1 cellular context compared by ENCODE assay signal in genomic region chr9:113011911-113012381, GRCh38.
TF ChIP-seq lines count a peak whose summit lies in the region.

Gene ZNF883, minus strand, starts transcription at chr9:113012192.

TF ChIP-seq in K562, 482 proteins besides CTCF, POLR2A, EP300 and RAD21 (continued from another document and continues in another):
- TF ChIP-seq ZBTB11 (CRISPR knock-in tag; IDR thresholded peaks at IDR 0.05) (no peak), ATF3 (IDR thresholded peaks at IDR 0.05) (no peak), ATF3 (CRISPR knock-in tag; conservative IDR thresholded peaks at IDR 0.05) (no peak), SMARCE1 (IDR thresholded peaks at IDR 0.05) (no peak), ZNF583 (CRISPR knock-in tag; IDR thresholded peaks at IDR 0.05) (no peak), ZNF778 (CRISPR knock-in tag; IDR thresholded peaks at IDR 0.05) (no peak), ZBTB7A (IDR thresholded peaks at IDR 0.05; ENCODE audit: borderline replicate concordance, control insufficient read depth, low read depth, low read length) (no peak), ZNF830 (CRISPR knock-in tag; IDR thresholded peaks at IDR 0.05) (no peak), REST (CRISPR knock-in tag; IDR thresholded peaks at IDR 0.05; ENCODE audit: low read depth) (no peak), ARHGAP35 (IDR thresholded peaks at IDR 0.05; ENCODE audit: partially characterized antibody) (no peak), NEUROD1 (IDR thresholded peaks at IDR 0.05; ENCODE audit: borderline replicate concordance, low read depth, low read length, partially characterized antibody) (no peak), NCOA1 (IDR thresholded peaks at IDR 0.05; ENCODE audit: low read depth) (no peak), NUFIP1 (IDR thresholded peaks at IDR 0.05; ENCODE audit: partially characterized antibody) (no peak), CTBP1 (IDR thresholded peaks at IDR 0.05; ENCODE audit: borderline replicate concordance) (peak; percentile 42; the same call in 1 of the 2 replicates), PTTG1 (tag; IDR thresholded peaks at IDR 0.05; ENCODE audit: low read depth) (no peak), RBM15 (IDR thresholded peaks at IDR 0.05; ENCODE audit: insufficient read depth, low read length) (no peak), FOXJ2 (tag; IDR thresholded peaks at IDR 0.05) (no peak), ZNF274 (IDR thresholded peaks at IDR 0.05; ENCODE audit: borderline replicate concordance, low read depth, low read length) (no peak), TFE3 (CRISPR knock-in tag; IDR thresholded peaks at IDR 0.05) (no peak), RBBP5 (IDR thresholded peaks at IDR 0.05; ENCODE audit: borderline replicate concordance, insufficient read depth, low read length, poor library complexity, severe bottlenecking) (no peak)
- TF ChIP-seq, protein P1, sequence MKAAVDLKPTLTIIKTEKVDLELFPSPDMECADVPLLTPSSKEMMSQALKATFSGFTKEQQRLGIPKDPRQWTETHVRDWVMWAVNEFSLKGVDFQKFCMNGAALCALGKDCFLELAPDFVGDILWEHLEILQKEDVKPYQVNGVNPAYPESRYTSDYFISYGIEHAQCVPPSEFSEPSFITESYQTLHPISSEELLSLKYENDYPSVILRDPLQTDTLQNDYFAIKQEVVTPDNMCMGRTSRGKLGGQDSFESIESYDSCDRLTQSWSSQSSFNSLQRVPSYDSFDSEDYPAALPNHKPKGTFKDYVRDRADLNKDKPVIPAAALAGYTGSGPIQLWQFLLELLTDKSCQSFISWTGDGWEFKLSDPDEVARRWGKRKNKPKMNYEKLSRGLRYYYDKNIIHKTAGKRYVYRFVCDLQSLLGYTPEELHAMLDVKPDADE (conservative IDR thresholded peaks at IDR 0.05; ENCODE audit: control insufficient read depth, low read depth, low read length), result no peak; the same call in 1 of the 2 replicates
- TF ChIP-seq, protein P2, sequence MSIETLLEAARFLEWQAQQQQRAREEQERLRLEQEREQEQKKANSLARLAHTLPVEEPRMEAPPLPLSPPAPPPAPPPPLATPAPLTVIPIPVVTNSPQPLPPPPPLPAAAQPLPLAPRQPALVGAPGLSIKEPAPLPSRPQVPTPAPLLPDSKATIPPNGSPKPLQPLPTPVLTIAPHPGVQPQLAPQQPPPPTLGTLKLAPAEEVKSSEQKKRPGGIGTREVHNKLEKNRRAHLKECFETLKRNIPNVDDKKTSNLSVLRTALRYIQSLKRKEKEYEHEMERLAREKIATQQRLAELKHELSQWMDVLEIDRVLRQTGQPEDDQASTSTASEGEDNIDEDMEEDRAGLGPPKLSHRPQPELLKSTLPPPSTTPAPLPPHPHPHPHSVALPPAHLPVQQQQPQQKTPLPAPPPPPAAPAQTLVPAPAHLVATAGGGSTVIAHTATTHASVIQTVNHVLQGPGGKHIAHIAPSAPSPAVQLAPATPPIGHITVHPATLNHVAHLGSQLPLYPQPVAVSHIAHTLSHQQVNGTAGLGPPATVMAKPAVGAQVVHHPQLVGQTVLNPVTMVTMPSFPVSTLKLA (conservative IDR thresholded peaks at IDR 0.05), result peak; percentile 34 to 77
- TF ChIP-seq, protein P3, sequence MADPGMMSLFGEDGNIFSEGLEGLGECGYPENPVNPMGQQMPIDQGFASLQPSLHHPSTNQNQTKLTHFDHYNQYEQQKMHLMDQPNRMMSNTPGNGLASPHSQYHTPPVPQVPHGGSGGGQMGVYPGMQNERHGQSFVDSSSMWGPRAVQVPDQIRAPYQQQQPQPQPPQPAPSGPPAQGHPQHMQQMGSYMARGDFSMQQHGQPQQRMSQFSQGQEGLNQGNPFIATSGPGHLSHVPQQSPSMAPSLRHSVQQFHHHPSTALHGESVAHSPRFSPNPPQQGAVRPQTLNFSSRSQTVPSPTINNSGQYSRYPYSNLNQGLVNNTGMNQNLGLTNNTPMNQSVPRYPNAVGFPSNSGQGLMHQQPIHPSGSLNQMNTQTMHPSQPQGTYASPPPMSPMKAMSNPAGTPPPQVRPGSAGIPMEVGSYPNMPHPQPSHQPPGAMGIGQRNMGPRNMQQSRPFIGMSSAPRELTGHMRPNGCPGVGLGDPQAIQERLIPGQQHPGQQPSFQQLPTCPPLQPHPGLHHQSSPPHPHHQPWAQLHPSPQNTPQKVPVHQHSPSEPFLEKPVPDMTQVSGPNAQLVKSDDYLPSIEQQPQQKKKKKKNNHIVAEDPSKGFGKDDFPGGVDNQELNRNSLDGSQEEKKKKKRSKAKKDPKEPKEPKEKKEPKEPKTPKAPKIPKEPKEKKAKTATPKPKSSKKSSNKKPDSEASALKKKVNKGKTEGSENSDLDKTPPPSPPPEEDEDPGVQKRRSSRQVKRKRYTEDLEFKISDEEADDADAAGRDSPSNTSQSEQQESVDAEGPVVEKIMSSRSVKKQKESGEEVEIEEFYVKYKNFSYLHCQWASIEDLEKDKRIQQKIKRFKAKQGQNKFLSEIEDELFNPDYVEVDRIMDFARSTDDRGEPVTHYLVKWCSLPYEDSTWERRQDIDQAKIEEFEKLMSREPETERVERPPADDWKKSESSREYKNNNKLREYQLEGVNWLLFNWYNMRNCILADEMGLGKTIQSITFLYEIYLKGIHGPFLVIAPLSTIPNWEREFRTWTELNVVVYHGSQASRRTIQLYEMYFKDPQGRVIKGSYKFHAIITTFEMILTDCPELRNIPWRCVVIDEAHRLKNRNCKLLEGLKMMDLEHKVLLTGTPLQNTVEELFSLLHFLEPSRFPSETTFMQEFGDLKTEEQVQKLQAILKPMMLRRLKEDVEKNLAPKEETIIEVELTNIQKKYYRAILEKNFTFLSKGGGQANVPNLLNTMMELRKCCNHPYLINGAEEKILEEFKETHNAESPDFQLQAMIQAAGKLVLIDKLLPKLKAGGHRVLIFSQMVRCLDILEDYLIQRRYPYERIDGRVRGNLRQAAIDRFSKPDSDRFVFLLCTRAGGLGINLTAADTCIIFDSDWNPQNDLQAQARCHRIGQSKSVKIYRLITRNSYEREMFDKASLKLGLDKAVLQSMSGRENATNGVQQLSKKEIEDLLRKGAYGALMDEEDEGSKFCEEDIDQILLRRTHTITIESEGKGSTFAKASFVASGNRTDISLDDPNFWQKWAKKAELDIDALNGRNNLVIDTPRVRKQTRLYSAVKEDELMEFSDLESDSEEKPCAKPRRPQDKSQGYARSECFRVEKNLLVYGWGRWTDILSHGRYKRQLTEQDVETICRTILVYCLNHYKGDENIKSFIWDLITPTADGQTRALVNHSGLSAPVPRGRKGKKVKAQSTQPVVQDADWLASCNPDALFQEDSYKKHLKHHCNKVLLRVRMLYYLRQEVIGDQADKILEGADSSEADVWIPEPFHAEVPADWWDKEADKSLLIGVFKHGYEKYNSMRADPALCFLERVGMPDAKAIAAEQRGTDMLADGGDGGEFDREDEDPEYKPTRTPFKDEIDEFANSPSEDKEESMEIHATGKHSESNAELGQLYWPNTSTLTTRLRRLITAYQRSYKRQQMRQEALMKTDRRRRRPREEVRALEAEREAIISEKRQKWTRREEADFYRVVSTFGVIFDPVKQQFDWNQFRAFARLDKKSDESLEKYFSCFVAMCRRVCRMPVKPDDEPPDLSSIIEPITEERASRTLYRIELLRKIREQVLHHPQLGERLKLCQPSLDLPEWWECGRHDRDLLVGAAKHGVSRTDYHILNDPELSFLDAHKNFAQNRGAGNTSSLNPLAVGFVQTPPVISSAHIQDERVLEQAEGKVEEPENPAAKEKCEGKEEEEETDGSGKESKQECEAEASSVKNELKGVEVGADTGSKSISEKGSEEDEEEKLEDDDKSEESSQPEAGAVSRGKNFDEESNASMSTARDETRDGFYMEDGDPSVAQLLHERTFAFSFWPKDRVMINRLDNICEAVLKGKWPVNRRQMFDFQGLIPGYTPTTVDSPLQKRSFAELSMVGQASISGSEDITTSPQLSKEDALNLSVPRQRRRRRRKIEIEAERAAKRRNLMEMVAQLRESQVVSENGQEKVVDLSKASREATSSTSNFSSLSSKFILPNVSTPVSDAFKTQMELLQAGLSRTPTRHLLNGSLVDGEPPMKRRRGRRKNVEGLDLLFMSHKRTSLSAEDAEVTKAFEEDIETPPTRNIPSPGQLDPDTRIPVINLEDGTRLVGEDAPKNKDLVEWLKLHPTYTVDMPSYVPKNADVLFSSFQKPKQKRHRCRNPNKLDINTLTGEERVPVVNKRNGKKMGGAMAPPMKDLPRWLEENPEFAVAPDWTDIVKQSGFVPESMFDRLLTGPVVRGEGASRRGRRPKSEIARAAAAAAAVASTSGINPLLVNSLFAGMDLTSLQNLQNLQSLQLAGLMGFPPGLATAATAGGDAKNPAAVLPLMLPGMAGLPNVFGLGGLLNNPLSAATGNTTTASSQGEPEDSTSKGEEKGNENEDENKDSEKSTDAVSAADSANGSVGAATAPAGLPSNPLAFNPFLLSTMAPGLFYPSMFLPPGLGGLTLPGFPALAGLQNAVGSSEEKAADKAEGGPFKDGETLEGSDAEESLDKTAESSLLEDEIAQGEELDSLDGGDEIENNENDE (IDR thresholded peaks at IDR 0.05; ENCODE audit: low read depth, low read length), result no peak
- TF ChIP-seq, protein P4, sequence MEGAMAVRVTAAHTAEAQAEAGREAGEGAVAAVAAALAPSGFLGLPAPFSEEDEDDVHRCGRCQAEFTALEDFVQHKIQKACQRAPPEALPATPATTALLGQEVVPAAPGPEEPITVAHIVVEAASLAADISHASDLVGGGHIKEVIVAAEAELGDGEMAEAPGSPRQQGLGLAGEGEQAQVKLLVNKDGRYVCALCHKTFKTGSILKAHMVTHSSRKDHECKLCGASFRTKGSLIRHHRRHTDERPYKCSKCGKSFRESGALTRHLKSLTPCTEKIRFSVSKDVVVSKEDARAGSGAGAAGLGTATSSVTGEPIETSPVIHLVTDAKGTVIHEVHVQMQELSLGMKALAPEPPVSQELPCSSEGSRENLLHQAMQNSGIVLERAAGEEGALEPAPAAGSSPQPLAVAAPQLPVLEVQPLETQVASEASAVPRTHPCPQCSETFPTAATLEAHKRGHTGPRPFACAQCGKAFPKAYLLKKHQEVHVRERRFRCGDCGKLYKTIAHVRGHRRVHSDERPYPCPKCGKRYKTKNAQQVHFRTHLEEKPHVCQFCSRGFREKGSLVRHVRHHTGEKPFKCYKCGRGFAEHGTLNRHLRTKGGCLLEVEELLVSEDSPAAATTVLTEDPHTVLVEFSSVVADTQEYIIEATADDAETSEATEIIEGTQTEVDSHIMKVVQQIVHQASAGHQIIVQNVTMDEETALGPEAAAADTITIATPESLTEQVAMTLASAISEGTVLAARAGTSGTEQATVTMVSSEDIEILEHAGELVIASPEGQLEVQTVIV (CRISPR knock-in tag; IDR thresholded peaks at IDR 0.05; ENCODE audit: borderline replicate concordance), result no peak
